In the genomic region with DNA sequence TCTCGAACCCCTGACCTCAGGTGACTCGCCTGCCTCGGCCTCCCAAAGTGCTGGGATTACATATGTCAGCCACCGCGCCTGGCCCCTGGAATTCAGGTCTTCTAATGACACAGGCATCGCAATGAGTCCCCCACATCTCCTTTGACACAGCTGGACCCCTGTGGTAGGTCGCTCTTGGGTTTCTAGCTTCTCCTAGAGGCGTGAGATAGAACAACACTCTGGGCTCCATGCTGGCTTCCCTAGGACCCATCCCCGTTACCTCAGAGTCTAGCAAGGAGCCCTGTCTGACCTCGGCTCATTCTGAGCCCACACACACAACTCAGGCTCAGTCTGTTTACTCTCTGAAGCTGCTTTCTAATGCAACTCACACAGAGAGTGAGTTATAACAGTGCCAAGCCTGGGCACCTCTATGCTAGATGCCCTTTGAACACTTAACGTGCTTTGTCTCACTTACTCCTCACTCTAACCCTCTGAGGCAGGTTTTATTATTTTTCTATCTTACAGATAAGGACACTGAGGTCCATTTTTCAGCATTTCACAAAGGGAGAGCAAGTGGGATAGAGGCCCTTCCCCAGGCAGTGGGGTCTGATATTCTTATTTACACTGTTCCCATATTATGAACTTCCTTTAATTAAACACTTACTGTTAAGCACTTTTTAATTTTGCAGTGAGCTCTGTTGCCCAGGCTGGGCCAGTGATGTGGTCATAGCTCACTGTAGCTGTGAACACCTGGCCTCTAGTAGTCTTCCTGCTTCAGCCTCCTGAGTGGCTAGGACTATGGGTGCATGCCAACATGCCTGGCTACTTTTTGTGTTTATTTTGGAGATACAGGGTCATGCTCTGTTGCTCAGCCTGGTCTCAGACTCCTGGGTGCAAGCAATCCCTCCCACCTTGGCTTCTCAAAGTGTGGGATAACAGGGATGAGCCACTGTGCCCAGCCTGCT, we compare ENCODE assay signal across 12 cellular contexts.
"Had no signal": no experiment of that assay in that cellular context is flagged by ENCODE, and none has a peak within 500 bp of the region (broad histone marks: within the 10 kb centered on the region; RNA-seq: fewer than 3 reads in every experiment).

No MANE protein-coding gene starts in this region.

- H3K27ac ChIP-seq: heart left ventricle, upper lobe of left lung had no signal

- H3K36me3 ChIP-seq: heart left ventricle, upper lobe of left lung had no signal

- ATAC-seq: activated T-cell treated with anti-CD3 and anti-CD28 coated beads, Interleukin-2, amount 50 U/mL, for 4 hours; heart left ventricle; natural killer cell had no signal

- DNase-seq: activated CD4-positive, alpha-beta memory T cell treated with anti-CD3 and anti-CD28 coated beads for 36 hours; activated effector memory CD4-positive, alpha-beta T cell treated with anti-CD3 and anti-CD28 coated beads, Interleukin-2, amount 50 U/mL, for 16 hours; activated T-cell treated with anti-CD3 and anti-CD28 coated beads, Interleukin-2, amount 50 U/mL, for 4 hours; amygdala; cortex of kidney; effector CD8-positive, alpha-beta T cell; heart left ventricle; mammary epithelial cell; natural killer cell; nucleus accumbens; stimulated activated CD4-positive, alpha-beta T cell treated with anti-CD3 and anti-CD28 coated beads, Interleukin-2, amount 100 ng/mL, for 48 hours; upper lobe of left lung had no signal

- H3K9me3 ChIP-seq: heart left ventricle, upper lobe of left lung had no signal

- H3K27me3 ChIP-seq: upper lobe of left lung had no signal

- H3K4me3 ChIP-seq: heart left ventricle, upper lobe of left lung had no signal

- H3K4me1 ChIP-seq: heart left ventricle, upper lobe of left lung had no signal
